Comparison of ENCODE assay signal across 19 cellular contexts in the genomic region with DNA sequence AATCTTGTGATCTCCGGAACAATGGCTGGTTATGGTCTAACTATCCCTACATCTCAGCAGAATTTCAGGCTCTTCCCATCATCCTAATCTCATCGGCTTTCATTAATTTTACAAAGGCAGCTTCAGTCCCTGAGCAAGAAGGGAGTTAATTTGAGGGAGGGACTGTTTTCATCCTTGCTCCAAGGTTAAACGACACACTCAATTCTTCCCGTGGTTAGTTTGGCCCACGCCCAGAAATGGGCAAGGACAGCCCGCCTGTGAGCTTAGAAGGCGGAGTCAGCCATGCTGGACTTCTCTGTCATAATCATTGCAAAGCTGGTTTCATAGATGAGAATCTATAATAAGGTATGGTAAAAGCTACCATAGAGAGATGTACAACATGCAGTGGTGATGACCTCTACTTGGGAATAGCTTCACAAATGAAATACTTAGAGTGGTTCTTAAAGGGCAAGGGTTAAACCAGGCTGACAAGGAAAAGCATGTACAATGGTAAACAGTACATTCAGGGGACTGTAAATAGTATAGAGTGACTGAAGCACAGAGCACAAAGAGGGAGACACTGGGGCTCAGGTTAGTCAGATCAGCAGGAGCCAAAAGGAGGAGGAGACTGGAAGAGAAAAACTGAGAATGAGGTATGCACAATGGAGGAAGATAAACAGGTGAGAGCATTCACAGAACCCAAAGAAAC.
DNase-seq lines count a peak whose midpoint lies in the region; ATAC-seq and TF ChIP-seq lines count a peak whose summit lies in the region.
"Had no signal": no experiment of that assay in that cellular context is flagged by ENCODE, and none has a peak within 500 bp of the region (broad histone marks: within the 10 kb centered on the region; RNA-seq: fewer than 3 reads in every experiment).

No MANE protein-coding gene starts in this region.

- H3K4me3 Mint-ChIP-seq in WTC11, result no peak overlapping the region
- no peak overlapping the region for H3K4me3 Mint-ChIP-seq in activated naive CD4-positive, alpha-beta T cell treated with anti-CD3 and anti-CD28 coated beads for 36 hours
- H3K4me3 Mint-ChIP-seq: GM23338 had no signal

- no peak for TF ChIP-seq POLR2A in ovary (IDR thresholded peaks at IDR 0.05)

- H3K4me3 ChIP-seq in ovary, result no peak overlapping the region
- H3K4me3 ChIP-seq: GM12878, GM23338 had no signal

- no peaks in the 10 kb centered on the region for H3K9me3 ChIP-seq in ovary

- DNase-seq in COR-L47 (lab: John Stamatoyannopoulos, UW) (peak; percentile 44), Daoy (ENCODE audit: low read depth) (peak; percentile 15), WTC11 (ENCODE audit: low spot score) (no peak), ovary (peak; percentile 24 to 69 (median 54))
- DNase-seq in activated naive CD4-positive, alpha-beta T cell treated with anti-CD3 and anti-CD28 coated beads for 36 hours, result no peak
- no peak for DNase-seq in activated naive CD4-positive, alpha-beta T cell (lab: John Stamatoyannopoulos, UW)
- DNase-seq: ACHN, DMS 273 treated with DMSO at 0.1 percent for 48 hours, HCEC 1CT, NCI-H1105 treated with DMSO at 0.1 percent for 48 hours, NCI-H1694 treated with DMSO at 0.1 percent for 48 hours, NCI-H446, NCI-H526 treated with DMSO at 0.1 percent for 48 hours, T-helper 1 cell had no signal

- WGBS in ovary, 3 donors, result 27 to 39% (median 27%) methylated on average over 7 of the region's 7 CpGs

- H3K4me1 ChIP-seq in ovary (ENCODE audit: insufficient read depth), result peaks cover 4% of the 10 kb centered on the region

- ATAC-seq in WTC11 (no peak), GM21717 (IDR thresholded peaks at IDR 0.05; ENCODE audit: unreplicated experiment) (no peak)
- ATAC-seq: GM12878, GM23338 had no signal

- H3K36me3 ChIP-seq in ovary, result no peaks in the 10 kb centered on the region

- H3K36me3 Mint-ChIP-seq in WTC11, result no peaks in the 10 kb centered on the region
- H3K36me3 Mint-ChIP-seq in activated naive CD4-positive, alpha-beta T cell treated with anti-CD3 and anti-CD28 coated beads for 36 hours (ENCODE audit: low read depth), result peaks cover 25% of the 10 kb centered on the region

- no peaks in the 10 kb centered on the region for H3K27me3 Mint-ChIP-seq in WTC11 (ENCODE audit: low read depth)
- H3K27me3 Mint-ChIP-seq in activated naive CD4-positive, alpha-beta T cell treated with anti-CD3 and anti-CD28 coated beads for 36 hours (ENCODE audit: low read depth), result no peaks in the 10 kb centered on the region

- intact Hi-C loops in ovary (cut with DNase I), result no loop called here
- intact Hi-C loops in activated naive CD4-positive, alpha-beta T cell treated with anti-CD3 and anti-CD28 coated beads for 36 hours (cut with micrococcal nuclease), result no loop called here

- H3K9me3 Mint-ChIP-seq in WTC11, result no peaks in the 10 kb centered on the region
- peaks cover 9% of the 10 kb centered on the region for H3K9me3 Mint-ChIP-seq in activated naive CD4-positive, alpha-beta T cell treated with anti-CD3 and anti-CD28 coated beads for 36 hours
- H3K9me3 Mint-ChIP-seq: GM23338 had no signal

- no peak for TF ChIP-seq CTCF in WTC11 (IDR thresholded peaks at IDR 0.05)
- TF ChIP-seq CTCF in ovary (IDR thresholded peaks at IDR 0.05), result no peak

- CTCF ChIA-PET in WTC11 (lab: Charles Lee), result no interaction called here
- CTCF ChIA-PET in activated naive CD4-positive, alpha-beta T cell treated with anti-CD3 and anti-CD28 coated beads for 36 hours (lab: Charles Lee), result interaction anchor here (0.6 kb wide), 1 partner anchor 1178 kb away, joined by 4 read pairs; no protein-coding TSS in a partner anchor

- H3K27ac ChIP-seq in ovary, result no peak overlapping the region
- H3K27ac ChIP-seq: C4-2B, RWPE1 had no signal

- POLR2A ChIA-PET in WTC11 (lab: Charles Lee), result no interaction called here

- H3K27me3 ChIP-seq in ovary, result no peaks in the 10 kb centered on the region

- TF ChIP-seq EP300 in ovary (IDR thresholded peaks at IDR 0.05), result no peak

- peaks cover 13% of the 10 kb centered on the region for H3K4me1 Mint-ChIP-seq in WTC11
- no peaks in the 10 kb centered on the region for H3K4me1 Mint-ChIP-seq in activated naive CD4-positive, alpha-beta T cell treated with anti-CD3 and anti-CD28 coated beads for 36 hours (ENCODE audit: low read depth)

- peak overlapping the region; percentile 5 for H3K27ac Mint-ChIP-seq in WTC11
- no peak overlapping the region for H3K27ac Mint-ChIP-seq in activated naive CD4-positive, alpha-beta T cell treated with anti-CD3 and anti-CD28 coated beads for 36 hours
- H3K27ac Mint-ChIP-seq: GM23338 had no signal

TF ChIP-seq in WTC11, 78 proteins besides CTCF, POLR2A, EP300 and RAD21:
- TF ChIP-seq ZNF317 (CRISPR knock-in tag; IDR thresholded peaks at IDR 0.05; ENCODE audit: borderline replicate concordance, low read depth) (no peak), SOX15 (CRISPR knock-in tag; IDR thresholded peaks at IDR 0.05) (no peak), ZNF423 (CRISPR knock-in tag; IDR thresholded peaks at IDR 0.05) (no peak), USF2 (CRISPR knock-in tag; IDR thresholded peaks at IDR 0.05) (no peak), STAT6 (CRISPR knock-in tag; conservative IDR thresholded peaks at IDR 0.05; ENCODE audit: low read depth) (no peak), ELF4 (CRISPR knock-in tag; IDR thresholded peaks at IDR 0.05; ENCODE audit: low read depth) (no peak), PREB (CRISPR knock-in tag; IDR thresholded peaks at IDR 0.05; ENCODE audit: borderline replicate concordance) (no peak), RORB (CRISPR knock-in tag; IDR thresholded peaks at IDR 0.05) (no peak), GRHL2 (CRISPR knock-in tag; IDR thresholded peaks at IDR 0.05; ENCODE audit: insufficient replicate concordance, severe bottlenecking) (no peak), GABPB1 (CRISPR knock-in tag; IDR thresholded peaks at IDR 0.05) (no peak), ZNF232 (CRISPR knock-in tag; IDR thresholded peaks at IDR 0.05) (no peak), NFYB (CRISPR knock-in tag; conservative IDR thresholded peaks at IDR 0.05; ENCODE audit: low read depth) (no peak), CDX4 (CRISPR knock-in tag; IDR thresholded peaks at IDR 0.05; ENCODE audit: borderline replicate concordance) (no peak), NR3C1 (CRISPR knock-in tag; conservative IDR thresholded peaks at IDR 0.05; ENCODE audit: low read depth) (no peak), OVOL2 (CRISPR knock-in tag; IDR thresholded peaks at IDR 0.05; ENCODE audit: borderline replicate concordance) (no peak)
- TF ChIP-seq, protein P1, sequence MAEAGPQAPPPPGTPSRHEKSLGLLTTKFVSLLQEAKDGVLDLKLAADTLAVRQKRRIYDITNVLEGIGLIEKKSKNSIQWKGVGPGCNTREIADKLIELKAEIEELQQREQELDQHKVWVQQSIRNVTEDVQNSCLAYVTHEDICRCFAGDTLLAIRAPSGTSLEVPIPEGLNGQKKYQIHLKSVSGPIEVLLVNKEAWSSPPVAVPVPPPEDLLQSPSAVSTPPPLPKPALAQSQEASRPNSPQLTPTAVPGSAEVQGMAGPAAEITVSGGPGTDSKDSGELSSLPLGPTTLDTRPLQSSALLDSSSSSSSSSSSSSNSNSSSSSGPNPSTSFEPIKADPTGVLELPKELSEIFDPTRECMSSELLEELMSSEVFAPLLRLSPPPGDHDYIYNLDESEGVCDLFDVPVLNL (CRISPR knock-in tag; IDR thresholded peaks at IDR 0.05; ENCODE audit: borderline replicate concordance, low read depth), result no peak

Comparison
In these comparisons a context has a peak if more than half of its experiments do, and no peak if none do; other contexts are left out.
1. DNase-seq: peak in COR-L47 (single experiment), Daoy (single experiment) and ovary (5 of 5); none in WTC11 (single experiment), activated naive CD4-positive, alpha-beta T cell treated with anti-CD3 and anti-CD28 coated beads for 36 hours (single experiment) and activated naive CD4-positive, alpha-beta T cell (0 of 4).